In genomic region chr16:23786964-23787571, GRCh38 we compare ENCODE assay signal across 29 cellular contexts. TPM values are rescaled to one million over a fixed set of nuclear protein-coding genes. Genes with fewer than 3 reads are reported as not detected.
A peak's percentile ranks its signal among the peaks of the same experiment; 100 is the strongest.
DNase-seq lines count a peak whose midpoint lies in the region; ATAC-seq, FAIRE-seq and TF ChIP-seq lines count a peak whose summit lies in the region.
"Had no signal": no experiment of that assay in that cellular context is flagged by ENCODE, and none has a peak within 500 bp of the region (broad histone marks: within the 10 kb centered on the region; RNA-seq: fewer than 3 reads in every experiment).

No MANE protein-coding gene starts in this region.

- no peaks in the 10 kb centered on the region for H3K36me3 ChIP-seq in HUES48 (ENCODE audit: control insufficient read depth, insufficient read depth, low read length)
- H3K36me3 ChIP-seq in H1 (ENCODE audit: control insufficient read depth in 2 of 4, insufficient read depth in 4 of 4, low read length in 3 of 4), result no peaks in the 10 kb centered on the region
- H3K36me3 ChIP-seq in iPS-18a (ENCODE audit: control insufficient read depth, low read depth, low read length), result no peaks in the 10 kb centered on the region
- H3K36me3 ChIP-seq in gastrocnemius medialis, result no peaks in the 10 kb centered on the region
- H3K36me3 ChIP-seq: BE2C had no signal

- CTCF ChIA-PET in H1 (lab: Charles Lee; ENCODE audit: partially characterized antibody), result interaction anchor here (0.6 to 2.5 kb wide), 7 partner anchors 14 to 259 kb away, joined by 3 to 13 read pairs (median 4); partner anchors contain the start of gene CHP2

- H4K8ac ChIP-seq in H1 (ENCODE audit: extremely low read depth, insufficient read depth, low read length), result no peak overlapping the region

- peak overlapping the region; percentile 61 for H4K5ac ChIP-seq in H1 (ENCODE audit: insufficient read length, low read depth, low read length)

- peak overlapping the region; percentile 73 for H2BK120ac ChIP-seq in H1 (replicated peaks; ENCODE audit: low read depth, low read length)

- TF ChIP-seq EP300 in H1 (IDR thresholded peaks at IDR 0.05; ENCODE audit: borderline replicate concordance in 1 of 2, low read depth in 2 of 2, low read length in 2 of 2), result peak in 1 of 2 experiments; percentile 78; a peak in 1 of 3 replicates

- H3K4ac ChIP-seq in H1 (replicated peaks; ENCODE audit: insufficient read length, low read depth, low read length), result peak overlapping the region; percentile 2

- ATAC-seq in HG03432 (IDR thresholded peaks at IDR 0.05; ENCODE audit: unreplicated experiment) (no peak), GM18909 (IDR thresholded peaks at IDR 0.05; ENCODE audit: poor library complexity, unreplicated experiment) (no peak), gastrocnemius medialis (no peak)
- ATAC-seq: HCT116, HepG2, Panc1 had no signal

- H3K4me2 ChIP-seq in H1 (ENCODE audit: insufficient read depth in 1 of 2, low read depth in 2 of 2, low read length in 2 of 2), result peak overlapping the region; percentile 49 to 61

- H2BK12ac ChIP-seq in H1 (ENCODE audit: low read depth, low read length), result no peak overlapping the region; the same call in 1 of the 2 replicates

- DNase-seq in H1 (ENCODE audit: low read depth in 1 of 2, low spot score in 2 of 2) (peak; percentile 52 to 56), amygdala (lab: John Stamatoyannopoulos, UW) (no peak), gastrocnemius medialis (no peak)
- DNase-seq: ACHN, BE2C, DMS153, DND-41, GM23248, Kasumi-1, NCI-H1092 treated with DMSO at 0.1 percent for 48 hours, NCI-H1436 treated with DMSO at 0.1 percent for 48 hours, NCI-H1930, NCI-H526 treated with DMSO at 0.1 percent for 48 hours, SHP77, T-helper 1 cell had no signal

- no peak overlapping the region for H2AK5ac ChIP-seq in H1 (ENCODE audit: low read depth, low read length)

- no peaks in the 10 kb centered on the region for H3K79me2 ChIP-seq in H1 (ENCODE audit: control insufficient read depth in 1 of 2, insufficient read depth in 2 of 2, low read length in 2 of 2)

- no peaks in the 10 kb centered on the region for H3K79me1 ChIP-seq in H1 (ENCODE audit: low read depth, low read length)

- peak; percentile 77 for FAIRE-seq in H1 (lab: Jason Lieb, UNC)
- FAIRE-seq: G401.6, HepG2 had no signal

- H3K4me1 ChIP-seq in HUES48 (ENCODE audit: control insufficient read depth, insufficient read depth, low read length) (peaks cover 23% of the 10 kb centered on the region), H1 (replicated peaks in 1 of 4; ENCODE audit: control insufficient read depth in 3 of 4, insufficient read depth in 4 of 4, low read length in 3 of 4) (peaks cover 3 to 31% (median 13%) of the 10 kb centered on the region in 4 experiments; a peak in 5 of 7 replicates), iPS-18a (ENCODE audit: control insufficient read depth, low read depth, low read length) (peaks cover 19% of the 10 kb centered on the region), gastrocnemius medialis (no peaks in the 10 kb centered on the region)
- H3K4me1 ChIP-seq: BE2C had no signal

- H3K9me3 ChIP-seq in HUES48 (ENCODE audit: control insufficient read depth, insufficient read depth, low read length) (no peaks in the 10 kb centered on the region), H1 (ENCODE audit: insufficient read depth in 2 of 2, low read depth in 1 of 2, low read length in 1 of 2) (no peaks in the 10 kb centered on the region), iPS-18a (ENCODE audit: control insufficient read depth, low read depth, low read length) (no peaks in the 10 kb centered on the region), gastrocnemius medialis (no peaks in the 10 kb centered on the region)
- H3K9me3 ChIP-seq: BE2C had no signal

- H3K9ac ChIP-seq in HUES48 (ENCODE audit: low read depth, low read length) (peak overlapping the region; percentile 52), H1 (replicated peaks in 1 of 4; ENCODE audit: extremely low read depth in 1 of 4, low read depth in 3 of 4, low read length in 3 of 4) (peak overlapping the region in 1 of 4 experiments; percentile 8; a peak in 2 of 7 replicates), iPS-18a (ENCODE audit: low read length) (no peak overlapping the region)
- H3K9ac ChIP-seq: GM23248 had no signal

- H3K23ac ChIP-seq in H1 (ENCODE audit: insufficient read length), result no peak overlapping the region

- intact Hi-C loops in gastrocnemius medialis (cut with DNase I; ENCODE audit: low total_unique reads), result no loop called here

- H2BK20ac ChIP-seq in H1 (ENCODE audit: low read length), result peak overlapping the region; percentile 90; the same call in 1 of the 2 replicates

- no peaks in the 10 kb centered on the region for H3K23me2 ChIP-seq in H1 (ENCODE audit: low read depth, low read length)

- no peaks in the 10 kb centered on the region for H3K27me3 ChIP-seq in HUES48 (ENCODE audit: control insufficient read depth, insufficient read depth, low read length)
- no peaks in the 10 kb centered on the region for H3K27me3 ChIP-seq in H1 (replicated peaks in 1 of 4; ENCODE audit: control insufficient read depth in 3 of 4, extremely low read depth in 1 of 4, insufficient read depth in 3 of 4, low read length in 3 of 4)
- H3K27me3 ChIP-seq in iPS-18a (ENCODE audit: control insufficient read depth, insufficient read depth, low read length), result peaks cover 9% of the 10 kb centered on the region
- no peaks in the 10 kb centered on the region for H3K27me3 ChIP-seq in gastrocnemius medialis

- H3K4me3 ChIP-seq in HUES48 (ENCODE audit: low read depth, low read length) (peak overlapping the region; percentile 28), H1 (ENCODE audit: extremely low read depth in 1 of 4, insufficient read depth in 2 of 4, low read depth in 3 of 4, low read length in 4 of 4) (peak overlapping the region in 1 of 4 experiments; percentile 31; a peak in 1 of 8 replicates), iPS-18a (ENCODE audit: low read length) (peak overlapping the region; percentile 23), gastrocnemius medialis (no peak overlapping the region)
- H3K4me3 ChIP-seq: GM23248 had no signal

- in situ Hi-C loops in gastrocnemius medialis (cut with MboI; ENCODE audit: low sequenced_read_pairs in 4 of 4), result loop anchor here in 1 of 4 donors (25.0 kb wide), 1 partner anchor 225 kb away; no protein-coding TSS in a partner anchor

- peak overlapping the region; percentile 73; the same call in 1 of the 2 replicates for H3K18ac ChIP-seq in H1 (ENCODE audit: extremely low read depth, low read length)

- H4K20me1 ChIP-seq in H1 (replicated peaks in 1 of 2; ENCODE audit: control insufficient read depth in 1 of 2, insufficient read depth in 2 of 2, low read length in 2 of 2), result no peaks in the 10 kb centered on the region

- no peak for TF ChIP-seq RAD21 in H1 (IDR thresholded peaks at IDR 0.05 in 1 of 2, conservative IDR thresholded peaks at IDR 0.05 in 1 of 2; ENCODE audit: low read depth in 2 of 2, low read length in 2 of 2)

- no peak for TF ChIP-seq CTCF in H1 (IDR thresholded peaks at IDR 0.05; ENCODE audit: control extremely low read depth in 1 of 3, insufficient read depth in 1 of 3, low read depth in 1 of 3, low read length in 3 of 3)
- TF ChIP-seq CTCF in gastrocnemius medialis (IDR thresholded peaks at IDR 0.05 in 4 of 5, conservative IDR thresholded peaks at IDR 0.05 in 1 of 5), result no peak

- H3K56ac ChIP-seq in H1 (replicated peaks; ENCODE audit: insufficient read length, low read depth, low read length), result no peak overlapping the region

- no peak overlapping the region for H3K14ac ChIP-seq in H1 (ENCODE audit: insufficient read length)

- peak overlapping the region; percentile 87 for H3K27ac ChIP-seq in HUES48 (ENCODE audit: low read depth, low read length)
- peak overlapping the region; percentile 65; the same call in 1 of the 2 replicates for H3K27ac ChIP-seq in H1 (ENCODE audit: low read depth, low read length)
- H3K27ac ChIP-seq in iPS-18a (ENCODE audit: low read length), result peak overlapping the region; percentile 69
- no peak overlapping the region for H3K27ac ChIP-seq in gastrocnemius medialis
- H3K27ac ChIP-seq: GM23248, RWPE1 had no signal

- no peak overlapping the region for H2BK15ac ChIP-seq in H1 (ENCODE audit: low read length)

- POLR2A ChIA-PET in H1 (lab: Charles Lee; ENCODE audit: partially characterized antibody), result interaction anchor here (0.6 to 1.8 kb wide), 13 partner anchors 10 to 311 kb away, joined by 3 to 8 read pairs (median 5); no protein-coding TSS in a partner anchor

- no peak overlapping the region for H2AFZ ChIP-seq in H1 (ENCODE audit: low read length)
- H2AFZ ChIP-seq: GM23248 had no signal

- H4K91ac ChIP-seq in H1 (replicated peaks; ENCODE audit: insufficient read length, low read length), result peak overlapping the region; percentile 16

- no peak for TF ChIP-seq POLR2A in H1 (IDR thresholded peaks at IDR 0.05; ENCODE audit: control extremely low read depth in 1 of 2, low read depth in 2 of 2, low read length in 2 of 2)
- TF ChIP-seq POLR2A in gastrocnemius medialis (IDR thresholded peaks at IDR 0.05), result no peak

- WGBS in H1 (ENCODE audit: extremely low coverage in 1 of 2, insufficient coverage in 1 of 2, insufficient read length in 1 of 2, insufficient replicate concordance in 2 of 2, low coverage in 1 of 2, low lambda C conversion rate in 2 of 2, missing lambda C conversion rate in 1 of 2), 2 experiments, result 12% methylated on average over 6 of the region's 6 CpGs; no CpG with 5 or more reads in 1 of the 2 experiments

- peak overlapping the region; percentile 98 for H2BK5ac ChIP-seq in H1 (ENCODE audit: low read depth, low read length)

RNA-seq across cellular contexts. Expression of gene CHP2, which starts 32.2 kb away (rescaled TPM):
- 1.6 and 1.7 TPM in 2 replicates for total RNA-seq in H1 (2021; fragmentation: NEBNext Ultra II Directional; extraction: Animal tissue kit (Norgen Biotek cat#: 25700))
- 1.3 and 2.6 TPM in 2 replicates for polyA plus RNA-seq in H1 (2011; rRNA removed)
- polyA plus RNA-seq in H1 (2011; cell fraction: cytosol; rRNA removed), result 2.6 TPM
- polyA plus RNA-seq in H1 (2011; cell fraction: nucleus; rRNA removed), result 2.0 TPM
- 2.9 to 4.5 TPM (median 3.9 TPM) in 4 replicates for polyA plus RNA-seq in H1 (2012, experiment 1 of 2)
- 1.1 TPM for polyA plus RNA-seq in H1 (2012, experiment 2 of 2)
- 0.99 TPM for polyA plus RNA-seq in H1 (2013, experiment 1 of 2)
- polyA plus RNA-seq in H1 (2013, experiment 2 of 2), result 1.1 TPM
- polyA minus RNA-seq in H1 (2011; rRNA and poly(A)+ RNA removed), result 2.4 and 2.7 TPM in 2 replicates
- 1.4 TPM for polyA minus RNA-seq in H1 (2011; cell fraction: cytosol; rRNA and poly(A)+ RNA removed)
- 1.5 TPM for polyA minus RNA-seq in H1 (2011; cell fraction: nucleus; rRNA and poly(A)+ RNA removed)
- under 1 TPM in 1 of 4 donors, not detected in 3; 0.56 TPM for total RNA-seq in gastrocnemius medialis
- total RNA-seq: GM23248, HepG2, M059J, NCI-H460, OCI-LY7, SK-MEL-5 had no signal
- polyA plus RNA-seq: CD14-positive monocyte, GM23248, HepG2 had no signal

RNA-seq across cellular contexts. Expression of gene PRKCB, which starts 48.7 kb away (rescaled TPM):
- total RNA-seq in H1 (2021; fragmentation: NEBNext Ultra II Directional; extraction: Animal tissue kit (Norgen Biotek cat#: 25700)), result 12.1 and 13.0 TPM in 2 replicates
- polyA plus RNA-seq in H1 (2011; rRNA removed), result 7.1 and 16.7 TPM in 2 replicates
- polyA plus RNA-seq in H1 (2011; cell fraction: cytosol; rRNA removed), result 7.8 TPM
- 32.4 TPM for polyA plus RNA-seq in H1 (2011; cell fraction: nucleus; rRNA removed)
- 8.6 to 10.7 TPM (median 9.8 TPM) in 4 replicates for polyA plus RNA-seq in H1 (2012, experiment 1 of 2)
- 1.7 TPM for polyA plus RNA-seq in H1 (2012, experiment 2 of 2)
- 6.0 TPM for polyA plus RNA-seq in H1 (2013, experiment 1 of 2)
- 5.0 TPM for polyA plus RNA-seq in H1 (2013, experiment 2 of 2)
- 47.1 and 51.5 TPM in 2 replicates for polyA minus RNA-seq in H1 (2011; rRNA and poly(A)+ RNA removed)
- polyA minus RNA-seq in H1 (2011; cell fraction: cytosol; rRNA and poly(A)+ RNA removed), result 10.6 TPM
- 22.7 TPM for polyA minus RNA-seq in H1 (2011; cell fraction: nucleus; rRNA and poly(A)+ RNA removed)
- 1 to 10 TPM in 3 of 4 donors, under 1 TPM in 1; 0.51 to 1.3 (median 1.1) TPM for total RNA-seq in gastrocnemius medialis
- total RNA-seq: GM23248, HepG2, M059J had no signal
- polyA plus RNA-seq: GM23248 had no signal

Comparison
In these comparisons a context has a peak if more than half of its experiments do, and no peak if none do; other contexts are left out.
1. H3K27ac ChIP-seq: peak in HUES48 (single experiment), H1 (single experiment) and iPS-18a (single experiment); none in gastrocnemius medialis (0 of 4).
2. H3K4me3 ChIP-seq: peak in HUES48 (single experiment) and iPS-18a (single experiment); none in gastrocnemius medialis (0 of 4).
3. DNase-seq: peak in H1 (2 of 2); none in amygdala (0 of 56) and gastrocnemius medialis (0 of 2).